Comparison of ENCODE assay signal across 1 cellular context in genomic region chr19:53497311-53498023, GRCh38.
TF ChIP-seq lines count a peak whose summit lies in the region.

No MANE protein-coding gene starts in this region.

TF ChIP-seq in IMR-90, 13 proteins besides CTCF, POLR2A, EP300 and RAD21:
- TF ChIP-seq CEBPB (IDR thresholded peaks at IDR 0.05; ENCODE audit: low read depth, low read length): peak; percentile 39; the same call in 1 of the 2 replicates
